In genomic region chr11:34667810-34668582, GRCh38 we compare ENCODE assay signal across 1 cellular context.
TF ChIP-seq lines count a peak whose summit lies in the region.

No MANE protein-coding gene starts in this region.

TF ChIP-seq in HepG2, 621 proteins besides CTCF, POLR2A, EP300 and RAD21 (continued from another document):
- no peak for TF ChIP-seq SOX6 (IDR thresholded peaks at IDR 0.05)
- peak; percentile 98 for TF ChIP-seq SOX6 (CRISPR knock-in tag; IDR thresholded peaks at IDR 0.05)
- TF ChIP-seq RXRB (CRISPR knock-in tag; IDR thresholded peaks at IDR 0.05; ENCODE audit: borderline replicate concordance), result peak; percentile 92
- TF ChIP-seq MIER2 (CRISPR knock-in tag; IDR thresholded peaks at IDR 0.05), result peak; percentile 76; the same call in 1 of the 2 replicates
- peak; percentile 81 for TF ChIP-seq ZEB1 (IDR thresholded peaks at IDR 0.05; ENCODE audit: insufficient replicate concordance, low read depth)
- no peak for TF ChIP-seq HNRNPL (IDR thresholded peaks at IDR 0.05; ENCODE audit: low read depth, low read length)
- TF ChIP-seq, protein P1, sequence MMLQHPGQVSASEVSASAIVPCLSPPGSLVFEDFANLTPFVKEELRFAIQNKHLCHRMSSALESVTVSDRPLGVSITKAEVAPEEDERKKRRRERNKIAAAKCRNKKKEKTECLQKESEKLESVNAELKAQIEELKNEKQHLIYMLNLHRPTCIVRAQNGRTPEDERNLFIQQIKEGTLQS (CRISPR knock-in tag; IDR thresholded peaks at IDR 0.05), result no peak
- no peak for TF ChIP-seq ZNF891 (CRISPR knock-in tag; IDR thresholded peaks at IDR 0.05)
- TF ChIP-seq, protein P2, sequence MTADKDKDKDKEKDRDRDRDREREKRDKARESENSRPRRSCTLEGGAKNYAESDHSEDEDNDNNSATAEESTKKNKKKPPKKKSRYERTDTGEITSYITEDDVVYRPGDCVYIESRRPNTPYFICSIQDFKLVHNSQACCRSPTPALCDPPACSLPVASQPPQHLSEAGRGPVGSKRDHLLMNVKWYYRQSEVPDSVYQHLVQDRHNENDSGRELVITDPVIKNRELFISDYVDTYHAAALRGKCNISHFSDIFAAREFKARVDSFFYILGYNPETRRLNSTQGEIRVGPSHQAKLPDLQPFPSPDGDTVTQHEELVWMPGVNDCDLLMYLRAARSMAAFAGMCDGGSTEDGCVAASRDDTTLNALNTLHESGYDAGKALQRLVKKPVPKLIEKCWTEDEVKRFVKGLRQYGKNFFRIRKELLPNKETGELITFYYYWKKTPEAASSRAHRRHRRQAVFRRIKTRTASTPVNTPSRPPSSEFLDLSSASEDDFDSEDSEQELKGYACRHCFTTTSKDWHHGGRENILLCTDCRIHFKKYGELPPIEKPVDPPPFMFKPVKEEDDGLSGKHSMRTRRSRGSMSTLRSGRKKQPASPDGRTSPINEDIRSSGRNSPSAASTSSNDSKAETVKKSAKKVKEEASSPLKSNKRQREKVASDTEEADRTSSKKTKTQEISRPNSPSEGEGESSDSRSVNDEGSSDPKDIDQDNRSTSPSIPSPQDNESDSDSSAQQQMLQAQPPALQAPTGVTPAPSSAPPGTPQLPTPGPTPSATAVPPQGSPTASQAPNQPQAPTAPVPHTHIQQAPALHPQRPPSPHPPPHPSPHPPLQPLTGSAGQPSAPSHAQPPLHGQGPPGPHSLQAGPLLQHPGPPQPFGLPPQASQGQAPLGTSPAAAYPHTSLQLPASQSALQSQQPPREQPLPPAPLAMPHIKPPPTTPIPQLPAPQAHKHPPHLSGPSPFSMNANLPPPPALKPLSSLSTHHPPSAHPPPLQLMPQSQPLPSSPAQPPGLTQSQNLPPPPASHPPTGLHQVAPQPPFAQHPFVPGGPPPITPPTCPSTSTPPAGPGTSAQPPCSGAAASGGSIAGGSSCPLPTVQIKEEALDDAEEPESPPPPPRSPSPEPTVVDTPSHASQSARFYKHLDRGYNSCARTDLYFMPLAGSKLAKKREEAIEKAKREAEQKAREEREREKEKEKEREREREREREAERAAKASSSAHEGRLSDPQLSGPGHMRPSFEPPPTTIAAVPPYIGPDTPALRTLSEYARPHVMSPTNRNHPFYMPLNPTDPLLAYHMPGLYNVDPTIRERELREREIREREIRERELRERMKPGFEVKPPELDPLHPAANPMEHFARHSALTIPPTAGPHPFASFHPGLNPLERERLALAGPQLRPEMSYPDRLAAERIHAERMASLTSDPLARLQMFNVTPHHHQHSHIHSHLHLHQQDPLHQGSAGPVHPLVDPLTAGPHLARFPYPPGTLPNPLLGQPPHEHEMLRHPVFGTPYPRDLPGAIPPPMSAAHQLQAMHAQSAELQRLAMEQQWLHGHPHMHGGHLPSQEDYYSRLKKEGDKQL (CRISPR knock-in tag; IDR thresholded peaks at IDR 0.05; ENCODE audit: low read depth), result peak; percentile 98
- 0 out of 2 replicates have a peak, but pooled peaks have one; percentile 28 for TF ChIP-seq ZNF430 (CRISPR knock-in tag; IDR thresholded peaks at IDR 0.05)
- peak; percentile 89 for TF ChIP-seq FOXA1 (IDR thresholded peaks at IDR 0.05)
- peak; percentile 97 for TF ChIP-seq FOXA1 (CRISPR knock-in tag; IDR thresholded peaks at IDR 0.05)
- TF ChIP-seq TGIF2 (CRISPR knock-in tag; IDR thresholded peaks at IDR 0.05), result peak; percentile 76
- TF ChIP-seq ZNF292 (CRISPR knock-in tag; IDR thresholded peaks at IDR 0.05; ENCODE audit: borderline replicate concordance, low read depth), result peak; percentile 66; the same call in 1 of the 2 replicates
- TF ChIP-seq SIN3B (IDR thresholded peaks at IDR 0.05; ENCODE audit: low read length), result no peak
- peak; percentile 71 for TF ChIP-seq HNF4A (CRISPR knock-in tag; IDR thresholded peaks at IDR 0.05)
- TF ChIP-seq NR2F2 (IDR thresholded peaks at IDR 0.05; ENCODE audit: borderline replicate concordance, low read depth), result peak; percentile 89
